ENCODE assay signal across 22 cellular contexts in the genomic region with DNA sequence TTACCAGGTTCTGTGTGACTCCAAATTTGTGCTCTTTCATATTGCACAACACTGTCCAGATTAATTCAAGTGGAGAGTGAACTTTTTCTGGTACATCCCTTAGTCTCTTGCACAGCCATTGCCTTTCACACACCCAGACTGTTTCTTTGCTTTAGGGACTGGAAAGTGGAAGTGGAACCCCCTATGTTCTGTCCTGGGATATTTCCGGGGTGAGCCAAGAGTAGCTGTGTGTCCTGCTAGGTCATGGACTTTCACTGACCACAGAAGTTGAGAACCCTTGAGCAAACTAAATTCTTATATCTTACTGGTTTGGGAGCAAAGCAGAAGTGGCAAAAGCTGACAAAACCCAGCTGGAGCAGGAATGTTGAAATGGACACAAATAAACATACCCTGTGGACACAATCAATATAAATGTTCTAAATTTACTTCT. TPM values are rescaled to one million over a fixed set of nuclear protein-coding genes. Genes with fewer than 3 reads are reported as not detected.
DNase-seq lines count a peak whose midpoint lies in the region; ATAC-seq and TF ChIP-seq lines count a peak whose summit lies in the region.
"Had no signal": no experiment of that assay in that cellular context is flagged by ENCODE, and none has a peak within 500 bp of the region (broad histone marks: within the 10 kb centered on the region; RNA-seq: fewer than 3 reads in every experiment).

No MANE protein-coding gene starts in this region.

- DNase-seq in CD14-positive monocyte (ENCODE audit: low spot score) (peak; percentile 49), NB4 (ENCODE audit: low read depth) (peak; percentile 74), mucosa of gallbladder (ENCODE audit: low spot score) (peak; percentile 21), dorsolateral prefrontal cortex (no peak)
- DNase-seq in effector memory CD4-positive, alpha-beta T cell: no peak
- DNase-seq in activated CD4-positive, alpha-beta T cell treated with anti-CD3 and anti-CD28 coated beads for 36 hours: no peak
- DNase-seq: activated CD4-positive, alpha-beta memory T cell treated with anti-CD3 and anti-CD28 coated beads, Interleukin-2, amount 10 ng/mL, durations not matched to agents 7 days and 5 days; activated T-cell treated with anti-CD3 and anti-CD28 coated beads, Interleukin-2, amount 50 U/mL, for 1 hour; foreskin keratinocyte; NCI-H1417 treated with DMSO at 0.1 percent for 48 hours; stimulated activated CD4-positive, alpha-beta T cell treated with anti-CD3 and anti-CD28 coated beads, Interleukin-4, amount 100 ng/mL, for 4 hours had no signal

- no peaks in the 10 kb centered on the region for H3K27me3 ChIP-seq in effector memory CD4-positive, alpha-beta T cell (replicated peaks; ENCODE audit: control insufficient read depth, insufficient read depth, low read length, poor library complexity, severe bottlenecking)
- H3K27me3 ChIP-seq in dorsolateral prefrontal cortex: peaks cover 0 to 66% (median 17%) of the 10 kb centered on the region in 45 donors
- H3K27me3 ChIP-seq: foreskin keratinocyte, vagina had no signal

- H3K9me3 Mint-ChIP-seq in CD14-positive monocyte: peaks cover 0 to 3% (median 0%) of the 10 kb centered on the region in 7 donors
- H3K9me3 Mint-ChIP-seq in dendritic cell treated with granulocyte-macrophage colony-stimulating factor and Interleukin-4, amounts not matched to agents 40 ng/mL and 50 ng/mL, for 4 days: no peaks in the 10 kb centered on the region
- H3K9me3 Mint-ChIP-seq in activated CD4-positive, alpha-beta T cell treated with anti-CD3 and anti-CD28 coated beads for 36 hours (ENCODE audit: low read depth): peaks cover 3% of the 10 kb centered on the region

- no peak overlapping the region for H3K27ac ChIP-seq in effector memory CD4-positive, alpha-beta T cell (ENCODE audit: insufficient read depth, low read length, poor library complexity, severe bottlenecking)
- H3K27ac ChIP-seq in dorsolateral prefrontal cortex: peak overlapping the region in 1 of 59 donors; percentile 18
- H3K27ac ChIP-seq: foreskin keratinocyte, KMS-11, parathyroid adenoma, vagina, VCaP had no signal

- H3K27me3 Mint-ChIP-seq in CD14-positive monocyte (ENCODE audit: low read depth in 3 of 3): peaks cover 0 to 23% (median 2%) of the 10 kb centered on the region in 3 donors
- H3K27me3 Mint-ChIP-seq in dendritic cell treated with granulocyte-macrophage colony-stimulating factor and Interleukin-4, amounts not matched to agents 40 ng/mL and 50 ng/mL, for 4 days: peaks cover 8% of the 10 kb centered on the region
- no peaks in the 10 kb centered on the region for H3K27me3 Mint-ChIP-seq in activated CD4-positive, alpha-beta T cell treated with anti-CD3 and anti-CD28 coated beads for 36 hours
- H3K27me3 Mint-ChIP-seq: activated CD4-positive, alpha-beta memory T cell treated with anti-CD3 and anti-CD28 coated beads, Interleukin-2, amount 10 ng/mL, durations not matched to agents 7 days and 5 days; brain had no signal

- peaks cover 69% of the 10 kb centered on the region for H3K4me1 Mint-ChIP-seq in CD14-positive monocyte
- H3K4me1 Mint-ChIP-seq in dendritic cell treated with granulocyte-macrophage colony-stimulating factor and Interleukin-4, amounts not matched to agents 40 ng/mL and 50 ng/mL, for 4 days (ENCODE audit: low read depth): peaks cover 50% of the 10 kb centered on the region
- peaks cover 25% of the 10 kb centered on the region for H3K4me1 Mint-ChIP-seq in activated CD4-positive, alpha-beta T cell treated with anti-CD3 and anti-CD28 coated beads for 36 hours
- H3K4me1 Mint-ChIP-seq: brain had no signal

- CTCF ChIA-PET in activated CD4-positive, alpha-beta T cell treated with anti-CD3 and anti-CD28 coated beads for 36 hours (lab: Charles Lee): no interaction called here

- POLR2A ChIA-PET in activated CD4-positive, alpha-beta T cell treated with anti-CD3 and anti-CD28 coated beads for 36 hours (lab: Charles Lee): no interaction called here

- no peak for ATAC-seq in activated CD4-positive, alpha-beta T cell treated with anti-CD3 and anti-CD28 coated beads for 36 hours
- no peak for ATAC-seq in HG02678 (IDR thresholded peaks at IDR 0.05; ENCODE audit: unreplicated experiment)
- ATAC-seq: activated naive CD4-positive, alpha-beta T cell treated with anti-CD3 and anti-CD28 coated beads, Interleukin-2, amount 50 U/mL, for 72 hours; foreskin keratinocyte had no signal

- intact Hi-C loops in CD14-positive monocyte (cut with micrococcal nuclease): loop anchor here in 1 of 2 donors (5.0 kb wide), 1 partner anchor 33 kb away; no protein-coding TSS in a partner anchor
- intact Hi-C loops in dendritic cell treated with granulocyte-macrophage colony-stimulating factor and Interleukin-4, amounts not matched to agents 40 ng/mL and 50 ng/mL, for 4 days (cut with micrococcal nuclease): no loop called here
- intact Hi-C loops in activated CD4-positive, alpha-beta T cell treated with anti-CD3 and anti-CD28 coated beads for 36 hours (cut with DNase I, micrococcal nuclease): no loop called here
- intact Hi-C loops in dorsolateral prefrontal cortex (cut with DNase I): no loop called here

- no peak overlapping the region for H3K4me3 Mint-ChIP-seq in CD14-positive monocyte
- H3K4me3 Mint-ChIP-seq in dendritic cell treated with granulocyte-macrophage colony-stimulating factor and Interleukin-4, amounts not matched to agents 40 ng/mL and 50 ng/mL, for 4 days: no peak overlapping the region
- H3K4me3 Mint-ChIP-seq in activated CD4-positive, alpha-beta T cell treated with anti-CD3 and anti-CD28 coated beads for 36 hours: no peak overlapping the region
- H3K4me3 Mint-ChIP-seq: activated CD4-positive, alpha-beta memory T cell treated with anti-CD3 and anti-CD28 coated beads, Interleukin-2, amount 10 ng/mL, durations not matched to agents 7 days and 5 days; brain had no signal

- H3K4me3 ChIP-seq in NB4 (ENCODE audit: low read depth, low read length) (no peak overlapping the region), dorsolateral prefrontal cortex (no peak overlapping the region)
- no peak overlapping the region for H3K4me3 ChIP-seq in effector memory CD4-positive, alpha-beta T cell (ENCODE audit: insufficient read depth, low read depth, low read length, poor library complexity, severe bottlenecking)
- H3K4me3 ChIP-seq: vagina had no signal

- no peaks in the 10 kb centered on the region for H3K9me3 ChIP-seq in effector memory CD4-positive, alpha-beta T cell (ENCODE audit: control insufficient read depth, low read length)
- H3K9me3 ChIP-seq: vagina had no signal

- TF ChIP-seq CTCF in CD14-positive monocyte (IDR thresholded peaks at IDR 0.05) (no peak), NB4 (IDR thresholded peaks at IDR 0.05; ENCODE audit: low read depth, low read length) (no peak), dorsolateral prefrontal cortex (IDR thresholded peaks at IDR 0.05 in 54 of 56, conservative IDR thresholded peaks at IDR 0.05 in 2 of 56; ENCODE audit: low read depth in 1 of 56, partially characterized antibody in 56 of 56) (no peak)

- H3K36me3 ChIP-seq in effector memory CD4-positive, alpha-beta T cell (ENCODE audit: control insufficient read depth, insufficient read depth, low read length): no peaks in the 10 kb centered on the region
- H3K36me3 ChIP-seq: vagina had no signal

- H3K4me1 ChIP-seq in effector memory CD4-positive, alpha-beta T cell (ENCODE audit: control insufficient read depth, insufficient read depth, low read length, poor library complexity, severe bottlenecking): peaks cover 6% of the 10 kb centered on the region
- H3K4me1 ChIP-seq: foreskin keratinocyte, parathyroid adenoma, vagina had no signal

- H3K27ac Mint-ChIP-seq in CD14-positive monocyte: peak overlapping the region; percentile 66 to 87 (median 81)
- peak overlapping the region; percentile 81 for H3K27ac Mint-ChIP-seq in dendritic cell treated with granulocyte-macrophage colony-stimulating factor and Interleukin-4, amounts not matched to agents 40 ng/mL and 50 ng/mL, for 4 days
- H3K27ac Mint-ChIP-seq in activated CD4-positive, alpha-beta T cell treated with anti-CD3 and anti-CD28 coated beads for 36 hours: no peak overlapping the region
- H3K27ac Mint-ChIP-seq: activated CD4-positive, alpha-beta memory T cell treated with anti-CD3 and anti-CD28 coated beads, Interleukin-2, amount 10 ng/mL, durations not matched to agents 7 days and 5 days; activated naive CD4-positive, alpha-beta T cell treated with anti-CD3 and anti-CD28 coated beads, Interleukin-2, amount 50 U/mL, for 72 hours; brain had no signal

- no peak for TF ChIP-seq POLR2A in NB4 (IDR thresholded peaks at IDR 0.05; ENCODE audit: extremely low read depth, insufficient read length)

- H3K36me3 Mint-ChIP-seq in CD14-positive monocyte: peaks cover 4 to 7% of the 10 kb centered on the region in 2 donors
- no peaks in the 10 kb centered on the region for H3K36me3 Mint-ChIP-seq in dendritic cell treated with granulocyte-macrophage colony-stimulating factor and Interleukin-4, amounts not matched to agents 40 ng/mL and 50 ng/mL, for 4 days (ENCODE audit: low read depth)
- H3K36me3 Mint-ChIP-seq in activated CD4-positive, alpha-beta T cell treated with anti-CD3 and anti-CD28 coated beads for 36 hours (ENCODE audit: low read depth): no peaks in the 10 kb centered on the region
- H3K36me3 Mint-ChIP-seq: brain had no signal

RNA-seq across cellular contexts. Expression of gene VSIG4, which starts 10.3 kb away (rescaled TPM):
- polyA plus RNA-seq in CD14-positive monocyte: 10 to 100 TPM; 10.2 to 56.8 TPM
- 61.5 TPM for total RNA-seq in mucosa of gallbladder
- under 1 TPM in 1 of 2 experiments, not detected in 1; 0.09 TPM for total RNA-seq in activated CD4-positive, alpha-beta T cell treated with anti-CD3 and anti-CD28 coated beads for 36 hours
- 100 to 1,000 TPM in 1 of 120 experiments, 10 to 100 TPM in 94, 1 to 10 TPM in 25; 2.0 to 164 (median 17.3) TPM for total RNA-seq in dorsolateral prefrontal cortex
- total RNA-seq: activated CD4-positive, alpha-beta memory T cell treated with anti-CD3 and anti-CD28 coated beads, Interleukin-2, amount 10 ng/mL, durations not matched to agents 7 days and 5 days; foreskin keratinocyte; H4; T-helper 1 cell treated with Interleukin-12 subunit alpha and Interleukin-12 subunit beta and Interleukin-4 antibody, amounts not matched to agents 30 ng/mL and 1 ng/mL, for 36 hours had no signal
- polyA plus RNA-seq: AG04450, foreskin keratinocyte had no signal

Comparison
In these comparisons a context has a peak if more than half of its experiments do, and no peak if none do; other contexts are left out.
1. DNase-seq: peak in CD14-positive monocyte (single experiment), NB4 (single experiment) and mucosa of gallbladder (single experiment); none in effector memory CD4-positive, alpha-beta T cell (0 of 3), activated CD4-positive, alpha-beta T cell treated with anti-CD3 and anti-CD28 coated beads for 36 hours (single experiment) and dorsolateral prefrontal cortex (0 of 10).